Comparison of ENCODE assay signal across 28 cellular contexts in genomic region chr11:64661622-64662021, GRCh38.
A peak's percentile ranks its signal among the peaks of the same experiment; 100 is the strongest.
DNase-seq lines count a peak whose midpoint lies in the region; ATAC-seq, FAIRE-seq and TF ChIP-seq lines count a peak whose summit lies in the region.
"Had no signal": no experiment of that assay in that cellular context is flagged by ENCODE, and none has a peak within 500 bp of the region (broad histone marks: within the 10 kb centered on the region; RNA-seq: fewer than 3 reads in every experiment).

No MANE protein-coding gene starts in this region.

- DNase-seq in left ventricle myocardium inferior (no peak), right cardiac atrium (no peak), dorsolateral prefrontal cortex (peak in 1 of 10 donors; percentile 65), psoas muscle (peak in 1 of 2 donors; percentile 55), NCI-H345 (lab: John Stamatoyannopoulos, UW) (no peak), H54 (ENCODE audit: insufficient read length, low spot score) (no peak)
- DNase-seq: activated B cell treated with CpG ODN at 0.5 μM for 24 hours; activated CD8-positive, alpha-beta memory T cell treated with anti-CD3 and anti-CD28 coated beads, Interleukin-2, amount 10 ng/mL, durations not matched to agents 7 days and 5 days; activated naive CD4-positive, alpha-beta T cell; activated T-cell treated with anti-CD3 and anti-CD28 coated beads, Interleukin-2, amount 50 U/mL, for 48 hours; AML-193; CD8-positive, alpha-beta T cell; DMS 273 treated with DMSO at 0.1 percent for 48 hours; esophagus squamous epithelium; immature natural killer cell; naive thymus-derived CD4-positive, alpha-beta T cell; NCI-H1092; NCI-H2029; NCI-H526 treated with DMSO at 0.1 percent for 48 hours; pancreas; Peyer's patch; stimulated activated CD4-positive, alpha-beta T cell treated with anti-CD3 and anti-CD28 coated beads, Interleukin-4, amount 100 ng/mL, for 24 hours had no signal

- H3K4me3 ChIP-seq in left ventricle myocardium inferior = no peak overlapping the region
- no peak overlapping the region for H3K4me3 ChIP-seq in right cardiac atrium (ENCODE audit: low read length)
- no peak overlapping the region for H3K4me3 ChIP-seq in dorsolateral prefrontal cortex
- no peak overlapping the region for H3K4me3 ChIP-seq in psoas muscle
- H3K4me3 ChIP-seq: esophagus squamous epithelium, pancreas, Peyer's patch had no signal

- WGBS in right cardiac atrium = 77% methylated on average over 8 of the region's 8 CpGs
- WGBS in psoas muscle, 3 donors = 52 to 69% (median 54%) methylated on average over 8 of the region's 8 CpGs

- H3K9me3 ChIP-seq in left ventricle myocardium inferior (replicated peaks) (no peaks in the 10 kb centered on the region), right cardiac atrium (ENCODE audit: control insufficient read depth, low read length) (no peaks in the 10 kb centered on the region), psoas muscle (no peaks in the 10 kb centered on the region)
- H3K9me3 ChIP-seq: esophagus squamous epithelium, pancreas, Peyer's patch had no signal

- TF ChIP-seq POLR2A in H54 (IDR thresholded peaks at IDR 0.05; ENCODE audit: low read depth, low read length) = no peak

- H3K27ac ChIP-seq in left ventricle myocardium inferior (replicated peaks) (peak overlapping the region; percentile 44), right cardiac atrium (ENCODE audit: low read length) (no peak overlapping the region), dorsolateral prefrontal cortex (peak overlapping the region in 32 of 59 donors; percentile 0 to 74 (median 54)), psoas muscle (peak overlapping the region; percentile 41)
- H3K27ac ChIP-seq: pancreas, Peyer's patch had no signal

- H3K27me3 ChIP-seq in left ventricle myocardium inferior (ENCODE audit: low read depth) (peaks cover 22% of the 10 kb centered on the region), right cardiac atrium (ENCODE audit: control insufficient read depth, insufficient read depth) (no peaks in the 10 kb centered on the region), dorsolateral prefrontal cortex (no peaks in the 10 kb centered on the region), psoas muscle (ENCODE audit: insufficient read depth in 3 of 3, low read length in 2 of 3) (peaks cover 0 to 5% (median 0%) of the 10 kb centered on the region in 3 donors)
- H3K27me3 ChIP-seq: pancreas, Peyer's patch had no signal

- no peak for FAIRE-seq in H54 (lab: Jason Lieb, UNC)
- FAIRE-seq: bronchial epithelial cell, endometrium, pancreas, urothelium cell line had no signal

- TF ChIP-seq CTCF in left ventricle myocardium inferior (IDR thresholded peaks at IDR 0.05; ENCODE audit: borderline replicate concordance) (no peak), dorsolateral prefrontal cortex (IDR thresholded peaks at IDR 0.05 in 54 of 56, conservative IDR thresholded peaks at IDR 0.05 in 2 of 56; ENCODE audit: low read depth in 1 of 56, partially characterized antibody in 56 of 56) (no peak), psoas muscle (IDR thresholded peaks at IDR 0.05) (no peak)

- ATAC-seq in right cardiac atrium (no peak), psoas muscle (no peak), GM21717 (IDR thresholded peaks at IDR 0.05; ENCODE audit: unreplicated experiment) (no peak), HG02763 (IDR thresholded peaks at IDR 0.05; ENCODE audit: unreplicated experiment) (no peak)
- ATAC-seq: activated CD8-positive, alpha-beta memory T cell treated with anti-CD3 and anti-CD28 coated beads, Interleukin-2, amount 10 ng/mL, durations not matched to agents 7 days and 5 days; CD8-positive, alpha-beta T cell; naive thymus-derived CD4-positive, alpha-beta T cell; stimulated activated effector memory CD8-positive, alpha-beta T cell treated with anti-CD3 and anti-CD28 coated beads, Interleukin-12 subunit alpha, Interleukin-12 subunit beta, amount 100 ng/mL, for 72 hours had no signal

- intact Hi-C loops in left ventricle myocardium inferior (cut with micrococcal nuclease) (no loop called here), right cardiac atrium (cut with DNase I) (no loop called here), dorsolateral prefrontal cortex (cut with DNase I) (no loop called here), psoas muscle (cut with DNase I) (no loop called here)

- H3K4me1 ChIP-seq in left ventricle myocardium inferior (peaks cover 13% of the 10 kb centered on the region), right cardiac atrium (ENCODE audit: control insufficient read depth, insufficient read depth, low read length) (no peaks in the 10 kb centered on the region), psoas muscle (no peaks in the 10 kb centered on the region)
- H3K4me1 ChIP-seq: pancreas, Peyer's patch had no signal

- no peaks in the 10 kb centered on the region for H3K36me3 ChIP-seq in left ventricle myocardium inferior
- H3K36me3 ChIP-seq in psoas muscle (ENCODE audit: insufficient read depth in 1 of 2, low read depth in 1 of 2) = no peaks in the 10 kb centered on the region
- H3K36me3 ChIP-seq: esophagus squamous epithelium, pancreas, Peyer's patch had no signal
